In genomic region chr9:134969401-134969800, GRCh38 we compare ENCODE assay signal across 32 cellular contexts. TPM values are rescaled to one million over a fixed set of nuclear protein-coding genes. Genes with fewer than 3 reads are reported as not detected.
"Had no signal": no experiment of that assay in that cellular context is flagged by ENCODE, and none has a peak within 500 bp of the region (broad histone marks: within the 10 kb centered on the region; RNA-seq: fewer than 3 reads in every experiment).

No MANE protein-coding gene starts in this region.

- ATAC-seq: activated CD4-positive, alpha-beta T cell treated with anti-CD3 and anti-CD28 coated beads for 36 hours; activated T-cell treated with anti-CD3 and anti-CD28 coated beads, Interleukin-2, amount 50 U/mL, for 72 hours; gastroesophageal sphincter; left colon; mucosa of descending colon; natural killer cell treated with Interleukin-12 subunit alpha and Interleukin-12 subunit beta and Interleukin-15 and Interleukin-18, amount 100 ng/mL, for 72 hours; stimulated activated naive CD8-positive, alpha-beta T cell treated with anti-CD3 and anti-CD28 coated beads, Interleukin-15, Interleukin-2, amounts not matched to agents 100 U/mL and 50 U/mL, for 24 hours had no signal

- H3K36me3 ChIP-seq: breast epithelium, gastroesophageal sphincter, neutrophil, ovary, prostate gland, thoracic aorta had no signal

- H3K4me3 Mint-ChIP-seq: activated CD4-positive, alpha-beta T cell treated with anti-CD3 and anti-CD28 coated beads for 36 hours; activated T-cell treated with anti-CD3 and anti-CD28 coated beads, Interleukin-2, amount 50 U/mL, for 72 hours; central memory CD8-positive, alpha-beta T cell; natural killer cell treated with Interleukin-12 subunit alpha and Interleukin-12 subunit beta and Interleukin-15 and Interleukin-18, amount 100 ng/mL, for 72 hours had no signal

- H3K27me3 ChIP-seq: neutrophil, ovary had no signal

- DNase-seq: activated CD4-positive, alpha-beta T cell treated with anti-CD3 and anti-CD28 coated beads for 36 hours; activated CD4-positive, CD25-positive, alpha-beta regulatory T cell; activated naive CD4-positive, alpha-beta T cell treated with anti-CD3 and anti-CD28 coated beads, Interleukin-2, amount 50 U/mL, for 16 hours; activated T-cell treated with anti-CD3 and anti-CD28 coated beads for 4 hours; activated T-cell treated with anti-CD3 and anti-CD28 coated beads, Interleukin-2, amount 50 U/mL, for 72 hours; amniotic stem cell; dermis blood vessel endothelial cell; effector CD4-positive, alpha-beta T cell; hippocampal formation; left colon; mesendoderm; retina; stimulated activated CD4-positive, alpha-beta T cell treated with anti-CD3 and anti-CD28 coated beads, Interleukin-12 subunit alpha, Interleukin-12 subunit beta, amount 100 ng/mL, for 4 hours; stimulated activated CD4-positive, alpha-beta T cell treated with anti-CD3 and anti-CD28 coated beads, Interleukin-4, amount 100 ng/mL, for 1 hour; stimulated activated naive CD8-positive, alpha-beta T cell treated with anti-CD3 and anti-CD28 coated beads, Interleukin-15, Interleukin-2, amounts not matched to agents 100 U/mL and 50 U/mL, for 24 hours; trophoblast cell had no signal

- H3K4me3 ChIP-seq: breast epithelium, gastroesophageal sphincter, lung, mucosa of descending colon, ovary, prostate gland, SK-N-MC, thoracic aorta had no signal

- H3K27ac ChIP-seq: breast epithelium, gastroesophageal sphincter, neutrophil, ovary, prostate gland, SK-N-MC, thoracic aorta had no signal

- H3K9me3 Mint-ChIP-seq: activated T-cell treated with anti-CD3 and anti-CD28 coated beads, Interleukin-2, amount 50 U/mL, for 72 hours; central memory CD8-positive, alpha-beta T cell; natural killer cell treated with Interleukin-12 subunit alpha and Interleukin-12 subunit beta and Interleukin-15 and Interleukin-18, amount 100 ng/mL, for 72 hours had no signal

- H3K36me3 Mint-ChIP-seq: natural killer cell treated with Interleukin-12 subunit alpha and Interleukin-12 subunit beta and Interleukin-15 and Interleukin-18, amount 100 ng/mL, for 72 hours had no signal

- H3K4me1 ChIP-seq: breast epithelium, gastroesophageal sphincter, prostate gland had no signal

- H3K4me1 Mint-ChIP-seq: activated CD4-positive, alpha-beta T cell treated with anti-CD3 and anti-CD28 coated beads for 36 hours; central memory CD8-positive, alpha-beta T cell had no signal

- H3K9me3 ChIP-seq: breast epithelium, gastroesophageal sphincter, mucosa of descending colon, neutrophil, ovary, prostate gland, thoracic aorta had no signal

- H3K27ac Mint-ChIP-seq: activated CD4-positive, alpha-beta T cell treated with anti-CD3 and anti-CD28 coated beads for 36 hours; activated T-cell treated with anti-CD3 and anti-CD28 coated beads, Interleukin-2, amount 50 U/mL, for 72 hours; natural killer cell treated with Interleukin-12 subunit alpha and Interleukin-12 subunit beta and Interleukin-15 and Interleukin-18, amount 100 ng/mL, for 72 hours had no signal

RNA-seq across cellular contexts. Expression of gene FCN1, which starts 51.7 kb away (rescaled TPM):
- total RNA-seq: activated CD4-positive, alpha-beta T cell treated with anti-CD3 and anti-CD28 coated beads for 36 hours; activated T-cell treated with anti-CD3 and anti-CD28 coated beads, Interleukin-2, amount 50 U/mL, for 72 hours; dermis blood vessel endothelial cell; fibroblast of lung; fibroblast of villous mesenchyme; myocyte; natural killer cell treated with Interleukin-12 subunit alpha and Interleukin-12 subunit beta and Interleukin-15 and Interleukin-18, amount 100 ng/mL, for 72 hours; T-helper 1 cell treated with Interleukin-12 subunit alpha and Interleukin-12 subunit beta and Interleukin-4 antibody, amounts not matched to agents 30 ng/mL and 1 ng/mL, for 36 hours had no signal
- polyA plus RNA-seq: fibroblast of lung, keratinocyte had no signal
